Comparison of ENCODE assay signal across 2 cellular contexts in genomic region chr14:105022276-105022670, GRCh38.
TF ChIP-seq lines count a peak whose summit lies in the region.

No MANE protein-coding gene starts in this region.

TF ChIP-seq in GM23338, 12 proteins besides CTCF, POLR2A, EP300 and RAD21:
- TF ChIP-seq STAT1 (IDR thresholded peaks at IDR 0.05; ENCODE audit: unreplicated experiment) (no peak), ZNF462 (CRISPR knock-in tag; IDR thresholded peaks at IDR 0.05) (no peak), CREB1 (CRISPR knock-in tag; IDR thresholded peaks at IDR 0.05; ENCODE audit: low read depth) (no peak), NANOG (IDR thresholded peaks at IDR 0.05; ENCODE audit: borderline replicate concordance) (no peak), JUNB (IDR thresholded peaks at IDR 0.05; ENCODE audit: unreplicated experiment) (no peak)

TF ChIP-seq in endothelial cell of umbilical vein, 7 proteins besides CTCF, POLR2A, EP300 and RAD21:
- TF ChIP-seq JUN (IDR thresholded peaks at IDR 0.05; ENCODE audit: borderline replicate concordance, insufficient read depth, insufficient read length, low read depth): no peak
- no peak for TF ChIP-seq GATA2 (IDR thresholded peaks at IDR 0.05; ENCODE audit: insufficient read depth, insufficient read length, low read depth, low read length)
- TF ChIP-seq MAX (IDR thresholded peaks at IDR 0.05; ENCODE audit: insufficient read depth, insufficient read length): no peak
- no peak for TF ChIP-seq POLR2AphosphoS5 (IDR thresholded peaks at IDR 0.05; ENCODE audit: insufficient read depth, low read depth, low read length)
- no peak for TF ChIP-seq FOS (IDR thresholded peaks at IDR 0.05; ENCODE audit: borderline replicate concordance, insufficient read depth, low read length)
- no peak for TF ChIP-seq EZH2 (IDR thresholded peaks at IDR 0.05; ENCODE audit: borderline replicate concordance, low read depth, low read length, severe bottlenecking)
- no peak for TF ChIP-seq MYC (IDR thresholded peaks at IDR 0.05; ENCODE audit: low read depth, low read length)
